1 cellular context compared by ENCODE assay signal in the genomic region with DNA sequence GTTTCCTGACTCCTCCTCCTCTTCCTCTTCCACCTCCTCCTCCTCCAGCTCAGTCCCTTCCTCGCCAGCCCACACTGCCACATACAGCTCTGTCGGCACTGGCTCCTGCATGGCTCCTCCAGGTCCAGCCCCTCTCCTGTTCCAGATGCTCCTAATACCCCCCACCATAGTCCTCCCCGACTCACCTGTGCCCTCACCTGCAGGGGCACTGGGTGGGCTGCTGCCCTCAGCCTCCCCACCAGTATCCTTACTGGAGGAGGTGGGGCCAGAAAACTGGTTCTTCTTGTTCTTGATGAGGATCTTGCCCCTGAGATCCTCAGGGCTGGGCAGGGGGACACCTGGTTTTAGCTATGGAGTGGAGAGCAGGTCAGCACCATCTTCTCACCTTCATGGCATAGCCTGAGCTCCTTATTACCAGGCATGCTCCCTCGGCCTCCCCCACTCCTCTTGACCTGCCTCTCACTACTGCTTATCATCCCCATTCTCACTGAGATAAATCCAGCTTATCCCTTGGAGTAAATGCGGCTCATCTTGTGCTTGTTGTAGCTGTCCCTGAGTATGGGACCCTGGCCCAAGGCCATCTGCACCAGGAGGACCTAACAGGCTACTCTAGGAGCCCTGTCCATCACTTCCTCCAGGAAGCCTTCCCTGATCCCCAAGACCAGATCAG.
TF ChIP-seq lines count a peak whose summit lies in the region.

No MANE protein-coding gene starts in this region.

TF ChIP-seq in K562, 482 proteins besides CTCF, POLR2A, EP300 and RAD21:
- TF ChIP-seq ZBTB26 (CRISPR knock-in tag; IDR thresholded peaks at IDR 0.05) (no peak), ZFP36 (IDR thresholded peaks at IDR 0.05; ENCODE audit: low read depth, low read length, partially characterized antibody) (peak; percentile 56)
- TF ChIP-seq, protein P1, sequence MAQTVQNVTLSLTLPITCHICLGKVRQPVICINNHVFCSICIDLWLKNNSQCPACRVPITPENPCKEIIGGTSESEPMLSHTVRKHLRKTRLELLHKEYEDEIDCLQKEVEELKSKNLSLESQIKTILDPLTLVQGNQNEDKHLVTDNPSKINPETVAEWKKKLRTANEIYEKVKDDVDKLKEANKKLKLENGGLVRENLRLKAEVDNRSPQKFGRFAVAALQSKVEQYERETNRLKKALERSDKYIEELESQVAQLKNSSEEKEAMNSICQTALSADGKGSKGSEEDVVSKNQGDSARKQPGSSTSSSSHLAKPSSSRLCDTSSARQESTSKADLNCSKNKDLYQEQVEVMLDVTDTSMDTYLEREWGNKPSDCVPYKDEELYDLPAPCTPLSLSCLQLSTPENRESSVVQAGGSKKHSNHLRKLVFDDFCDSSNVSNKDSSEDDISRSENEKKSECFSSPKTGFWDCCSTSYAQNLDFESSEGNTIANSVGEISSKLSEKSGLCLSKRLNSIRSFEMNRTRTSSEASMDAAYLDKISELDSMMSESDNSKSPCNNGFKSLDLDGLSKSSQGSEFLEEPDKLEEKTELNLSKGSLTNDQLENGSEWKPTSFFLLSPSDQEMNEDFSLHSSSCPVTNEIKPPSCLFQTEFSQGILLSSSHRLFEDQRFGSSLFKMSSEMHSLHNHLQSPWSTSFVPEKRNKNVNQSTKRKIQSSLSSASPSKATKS (CRISPR knock-in tag; IDR thresholded peaks at IDR 0.05): no peak
